15 cellular contexts compared by ENCODE assay signal in the genomic region with DNA sequence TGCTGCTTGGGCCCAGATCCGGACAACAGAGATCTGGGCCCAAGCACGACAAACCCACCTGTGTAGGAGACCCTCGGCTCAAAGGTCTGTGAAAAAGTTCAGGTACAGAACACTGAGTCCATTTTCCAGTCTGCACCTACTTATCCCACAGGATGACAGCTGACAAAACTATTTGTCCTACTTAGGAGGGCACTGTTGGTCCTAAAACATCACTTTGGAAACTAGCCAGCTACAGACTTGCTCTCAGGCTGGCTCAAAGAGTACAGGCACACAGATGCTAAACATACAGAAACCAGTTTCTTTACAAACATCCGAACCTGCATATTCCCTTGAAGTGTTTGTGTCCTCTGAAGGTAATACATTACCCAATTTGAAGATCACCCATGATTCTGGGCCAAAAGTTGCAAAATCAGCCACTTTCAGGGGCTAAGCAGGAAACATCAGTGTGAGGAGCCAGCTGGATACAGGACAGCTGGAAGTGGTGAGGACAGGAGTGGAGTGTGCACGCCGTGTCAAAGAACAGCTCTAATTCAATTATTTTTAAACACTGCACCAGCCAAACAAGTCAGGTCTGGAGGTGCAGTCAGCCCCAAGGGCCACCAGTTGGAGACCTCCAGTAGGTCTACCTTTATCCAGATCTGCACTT.
DNase-seq lines count a peak whose midpoint lies in the region; ATAC-seq and TF ChIP-seq lines count a peak whose summit lies in the region.
"Had no signal": no experiment of that assay in that cellular context is flagged by ENCODE, and none has a peak within 500 bp of the region (broad histone marks: within the 10 kb centered on the region; RNA-seq: fewer than 3 reads in every experiment).

No MANE protein-coding gene starts in this region.

- intact Hi-C loops in transverse colon (cut with DNase I; ENCODE audit: low total_unique reads): no loop called here

- ATAC-seq in HG02678 (IDR thresholded peaks at IDR 0.05; ENCODE audit: unreplicated experiment) (no peak), HG02884 (IDR thresholded peaks at IDR 0.05; ENCODE audit: unreplicated experiment) (no peak)
- ATAC-seq: effector memory CD8-positive, alpha-beta T cell had no signal

- no peak for TF ChIP-seq EP300 in transverse colon (IDR thresholded peaks at IDR 0.05; ENCODE audit: low read depth)

- H3K4me1 ChIP-seq in transverse colon: peaks cover 0 to 5% (median 0%) of the 10 kb centered on the region in 4 donors

- H3K27me3 ChIP-seq in transverse colon: no peaks in the 10 kb centered on the region
- H3K27me3 ChIP-seq: BLaER1 treated with 17β-estradiol and CSF1 and Interleukin-3, amounts not matched to agents 10 nM and 100 nM; MG63 had no signal

- H3K9me3 ChIP-seq in transverse colon: no peaks in the 10 kb centered on the region

- peak overlapping the region; percentile 33 for H3K27ac ChIP-seq in angular gyrus (ENCODE audit: low read depth, low read length)
- H3K27ac ChIP-seq in transverse colon: peak overlapping the region in 2 of 4 donors; percentile 3 to 63
- H3K27ac ChIP-seq: BLaER1 treated with 17β-estradiol and CSF1 and Interleukin-3, amounts not matched to agents 10 nM and 100 nM had no signal

- TF ChIP-seq CTCF in fibroblast of the aortic adventitia (IDR thresholded peaks at IDR 0.05; ENCODE audit: insufficient read depth, low read length) (no peak), transverse colon (IDR thresholded peaks at IDR 0.05) (no peak)

- in situ Hi-C loops in transverse colon (cut with MboI; ENCODE audit: low pct_ligation_motif_present in 1 of 4, low pct_unique_long_range_greater_than_20kb in 1 of 4, low sequenced_read_pairs in 3 of 4): no loop called here

- peak; percentile 74 for DNase-seq in fibroblast of the aortic adventitia (ENCODE audit: low read depth)
- peak; percentile 47 for DNase-seq in mucosa of gallbladder (ENCODE audit: low spot score)
- peak; percentile 20 for DNase-seq in transverse colon
- DNase-seq in DMS153 treated with DMSO at 0.1 percent for 48 hours (lab: John Stamatoyannopoulos, UW; ENCODE audit: unreplicated experiment): no peak
- DNase-seq in stimulated activated CD4-positive, alpha-beta T cell treated with anti-CD3 and anti-CD28 coated beads, Interleukin-2, amount 100 ng/mL, for 48 hours: no peak
- DNase-seq: activated CD4-positive, alpha-beta T cell treated with anti-CD3 and anti-CD28 coated beads, Interleukin-2, amount 50 U/mL, for 1 hour; effector memory CD8-positive, alpha-beta T cell; mammary epithelial cell; MG63; NCI-H2081; NCI-H82 had no signal

- no peak overlapping the region for H3K4me3 ChIP-seq in fibroblast of the aortic adventitia (ENCODE audit: low read depth, low read length)
- H3K4me3 ChIP-seq in transverse colon: no peak overlapping the region
- H3K4me3 ChIP-seq: BLaER1 treated with 17β-estradiol and CSF1 and Interleukin-3, amounts not matched to agents 10 nM and 100 nM; MG63 had no signal

- TF ChIP-seq POLR2A in transverse colon (IDR thresholded peaks at IDR 0.05): no peak

- peaks cover 0 to 8% (median 4%) of the 10 kb centered on the region in 4 donors for H3K36me3 ChIP-seq in transverse colon

- WGBS in transverse colon (ENCODE audit: low coverage in 1 of 2), 2 donors: 76 to 83% methylated on average over 2 to 6 of the region's 6 CpGs

Comparison
In these comparisons a context has a peak if more than half of its experiments do, and no peak if none do; other contexts are left out.
1. DNase-seq: peak in fibroblast of the aortic adventitia (single experiment), mucosa of gallbladder (single experiment) and transverse colon (single experiment); none in DMS153 treated with DMSO at 0.1 percent for 48 hours (single experiment) and stimulated activated CD4-positive, alpha-beta T cell treated with anti-CD3 and anti-CD28 coated beads, Interleukin-2, amount 100 ng/mL, for 48 hours (0 of 2).